1 cellular context compared by ENCODE assay signal in genomic region chr10:102775973-102776669, GRCh38.
TF ChIP-seq lines count a peak whose summit lies in the region.

No MANE protein-coding gene starts in this region.

TF ChIP-seq in HEK293, 187 proteins besides CTCF, POLR2A, EP300 and RAD21 (continued from another document):
- TF ChIP-seq ZNF280C (tag by site-specific recombination; IDR thresholded peaks at IDR 0.05) (no peak), ZNF266 (tag by site-specific recombination; IDR thresholded peaks at IDR 0.05; ENCODE audit: low read depth) (no peak), ZNF473 (tag by site-specific recombination; IDR thresholded peaks at IDR 0.05) (no peak), ZFP3 (tag by site-specific recombination; IDR thresholded peaks at IDR 0.05; ENCODE audit: low read depth) (no peak), BCL6B (tag by site-specific recombination; IDR thresholded peaks at IDR 0.05) (no peak), ZBTB17 (tag by site-specific recombination; IDR thresholded peaks at IDR 0.05) (peak; percentile 91), EGR2 (tag by site-specific recombination; IDR thresholded peaks at IDR 0.05; ENCODE audit: low read depth) (0 out of 2 replicates have a peak, but pooled peaks have one; percentile 8), ZNF133 (tag by site-specific recombination; IDR thresholded peaks at IDR 0.05) (no peak), ZNF335 (tag by site-specific recombination; conservative IDR thresholded peaks at IDR 0.05) (peak; percentile 61), ZFP69B (tag by site-specific recombination; IDR thresholded peaks at IDR 0.05) (no peak), ZNF16 (tag by site-specific recombination; IDR thresholded peaks at IDR 0.05; ENCODE audit: low read depth) (no peak), ZNF654 (tag by site-specific recombination; IDR thresholded peaks at IDR 0.05; ENCODE audit: low read depth) (no peak), SETDB1 (IDR thresholded peaks at IDR 0.05; ENCODE audit: insufficient read length, low read length) (no peak), ZNF26 (tag by site-specific recombination; IDR thresholded peaks at IDR 0.05) (no peak), SCRT1 (tag by site-specific recombination; IDR thresholded peaks at IDR 0.05; ENCODE audit: borderline replicate concordance) (no peak), ZNF138 (tag by site-specific recombination; IDR thresholded peaks at IDR 0.05; ENCODE audit: borderline replicate concordance) (no peak), ZBTB21 (tag by site-specific recombination; IDR thresholded peaks at IDR 0.05) (peak; percentile 67), ZBTB20 (tag by site-specific recombination; IDR thresholded peaks at IDR 0.05) (peak; percentile 93), ZNF600 (tag by site-specific recombination; IDR thresholded peaks at IDR 0.05) (peak; percentile 91), ZFHX2 (tag by site-specific recombination; conservative IDR thresholded peaks at IDR 0.05) (peak; percentile 15; the same call in 1 of the 2 replicates), ZNF354C (tag by site-specific recombination; IDR thresholded peaks at IDR 0.05; ENCODE audit: borderline replicate concordance, low read depth) (no peak), ZBTB11 (tag by site-specific recombination; conservative IDR thresholded peaks at IDR 0.05; ENCODE audit: low read depth) (peak; percentile 92)
TF ChIP-seq in HEK293: peak in this region for 24.
